Comparison of ENCODE assay signal across 24 cellular contexts in the genomic region with DNA sequence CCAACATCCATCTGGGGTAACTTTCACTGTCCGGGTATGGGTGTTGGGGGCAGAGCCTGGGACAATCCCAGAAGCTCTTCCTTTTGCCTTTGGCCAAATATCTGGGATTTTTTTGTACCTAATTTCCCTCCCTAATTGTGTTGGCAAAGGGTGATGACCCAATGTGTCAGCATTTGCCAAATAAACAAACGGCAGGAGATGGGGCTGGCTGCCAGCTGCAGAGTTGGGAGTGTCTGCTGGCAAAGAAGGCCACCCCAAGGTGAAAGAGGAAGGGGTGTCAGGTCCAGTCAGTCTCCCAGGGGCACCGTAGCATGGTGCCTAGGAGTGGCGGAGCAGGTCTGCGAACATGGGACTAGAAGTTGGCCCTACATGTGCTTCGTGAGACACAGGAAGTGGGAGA.
DNase-seq lines count a peak whose midpoint lies in the region; ATAC-seq, FAIRE-seq and TF ChIP-seq lines count a peak whose summit lies in the region.
"Had no signal": no experiment of that assay in that cellular context is flagged by ENCODE, and none has a peak within 500 bp of the region (broad histone marks: within the 10 kb centered on the region; RNA-seq: fewer than 3 reads in every experiment).

No MANE protein-coding gene starts in this region.

- H3K27ac Mint-ChIP-seq in WTC11, result no peak overlapping the region
- H3K27ac Mint-ChIP-seq: CD4-positive, CD25-positive, alpha-beta regulatory T cell; HFFc6 had no signal

- no peaks in the 10 kb centered on the region for H3K27me3 Mint-ChIP-seq in WTC11 (ENCODE audit: low read depth)

- H3K4me1 ChIP-seq in right atrium auricular region (no peaks in the 10 kb centered on the region), Panc1 (ENCODE audit: control insufficient read depth, insufficient read depth, low read length) (no peaks in the 10 kb centered on the region), kidney (ENCODE audit: control insufficient read depth in 1 of 2, insufficient read depth in 1 of 2, low read depth in 1 of 2, low read length in 2 of 2) (no peaks in the 10 kb centered on the region)
- H3K4me1 ChIP-seq: BE2C had no signal

- no peak for ATAC-seq in Right ventricle myocardium inferior
- peak; percentile 58; the same call in 1 of the 2 replicates for ATAC-seq in Panc1
- no peak for ATAC-seq in GM21825 (IDR thresholded peaks at IDR 0.05; ENCODE audit: unreplicated experiment)
- ATAC-seq in WTC11, result no peak
- ATAC-seq: HCT116 had no signal

- no TSS peak for BruUV-seq in Panc1 (replicated peaks; lab: Mats Ljungman, UMichigan)

- H3K27ac ChIP-seq in right atrium auricular region, result no peak overlapping the region
- H3K27ac ChIP-seq in Panc1 (ENCODE audit: low read length), result no peak overlapping the region
- no peak overlapping the region for H3K27ac ChIP-seq in kidney (ENCODE audit: low read depth in 2 of 2, low read length in 2 of 2)

- H3K36me3 ChIP-seq in right atrium auricular region (no peaks in the 10 kb centered on the region), Panc1 (ENCODE audit: control insufficient read depth, insufficient read depth, low read length) (no peaks in the 10 kb centered on the region), kidney (ENCODE audit: control insufficient read depth in 1 of 2, insufficient read depth in 2 of 2, low read length in 2 of 2) (no peaks in the 10 kb centered on the region)
- H3K36me3 ChIP-seq: BE2C had no signal

- intact Hi-C loops in Right ventricle myocardium inferior (cut with DNase I) (no loop called here), Panc1 (cut with micrococcal nuclease; ENCODE audit: unreplicated experiment) (no loop called here), kidney (cut with DNase I) (no loop called here)

- TF ChIP-seq CTCF in right atrium auricular region (IDR thresholded peaks at IDR 0.05), result no peak
- TF ChIP-seq CTCF in Panc1 (IDR thresholded peaks at IDR 0.05), result no peak
- TF ChIP-seq CTCF in kidney (IDR thresholded peaks at IDR 0.05; ENCODE audit: borderline replicate concordance, extremely low read depth, insufficient read depth), result no peak
- TF ChIP-seq CTCF in WTC11 (IDR thresholded peaks at IDR 0.05), result no peak

- no peak overlapping the region for H3K4me3 Mint-ChIP-seq in WTC11
- H3K4me3 Mint-ChIP-seq: CD4-positive, CD25-positive, alpha-beta regulatory T cell; CD8-positive, alpha-beta memory T cell; HFFc6 had no signal

- H3K27me3 ChIP-seq in right atrium auricular region (no peaks in the 10 kb centered on the region), Panc1 (ENCODE audit: control insufficient read depth, insufficient read depth, low read length) (no peaks in the 10 kb centered on the region)

- peaks cover 15% of the 10 kb centered on the region for H3K9me3 Mint-ChIP-seq in WTC11
- H3K9me3 Mint-ChIP-seq: CD8-positive, alpha-beta memory T cell; HFFc6 had no signal

- CTCF ChIA-PET in Panc1 (lab: Charles Lee), result no interaction called here
- CTCF ChIA-PET in WTC11 (lab: Charles Lee), result no interaction called here

- H3K9ac ChIP-seq in kidney (ENCODE audit: low read length in 2 of 2), result no peak overlapping the region

- POLR2A ChIA-PET in Panc1 (lab: Charles Lee), result no interaction called here
- POLR2A ChIA-PET in WTC11 (lab: Charles Lee), result no interaction called here

- FAIRE-seq in kidney (lab: Jason Lieb, UNC), result no peak
- FAIRE-seq: G401.6, GM12891, GM19239 had no signal

- no peaks in the 10 kb centered on the region for H3K9me3 ChIP-seq in right atrium auricular region
- no peaks in the 10 kb centered on the region for H3K9me3 ChIP-seq in Panc1 (ENCODE audit: control insufficient read depth, insufficient read depth, low read depth, low read length)
- H3K9me3 ChIP-seq in kidney (ENCODE audit: control insufficient read depth in 1 of 2, low read length in 2 of 2), result no peaks in the 10 kb centered on the region
- H3K9me3 ChIP-seq: BE2C had no signal

- no peaks in the 10 kb centered on the region for H3K4me1 Mint-ChIP-seq in WTC11
- H3K4me1 Mint-ChIP-seq: CD4-positive, CD25-positive, alpha-beta regulatory T cell; CD8-positive, alpha-beta memory T cell had no signal

- H3K36me3 Mint-ChIP-seq in WTC11, result no peaks in the 10 kb centered on the region
- H3K36me3 Mint-ChIP-seq: CD4-positive, CD25-positive, alpha-beta regulatory T cell; CD8-positive, alpha-beta memory T cell had no signal

- in situ Hi-C loops in Panc1 (cut with HindIII; ENCODE audit: low pct_unique_long_range_greater_than_20kb, low sequenced_read_pairs), result no loop called here

- H3K4me3 ChIP-seq in right atrium auricular region (no peak overlapping the region), Panc1 (ENCODE audit: low read depth in 2 of 2, low read length in 2 of 2) (no peak overlapping the region), kidney (ENCODE audit: low read length in 2 of 2) (no peak overlapping the region)

- DNase-seq in right atrium auricular region (ENCODE audit: low spot score) (peak; percentile 7), Right ventricle myocardium inferior (ENCODE audit: missing footprints) (no peak), M059J (ENCODE audit: low read depth) (peak; percentile 10), Panc1 (ENCODE audit: low read depth, low spot score) (no peak), mucosa of gallbladder (ENCODE audit: low spot score) (peak; percentile 50), kidney (no peak), WTC11 (ENCODE audit: low spot score) (no peak)
- DNase-seq: ACHN; BE2C; C1 segment of cervical spinal cord; CD4-positive, CD25-positive, alpha-beta regulatory T cell; CD8-positive, alpha-beta memory T cell; COR-L47; DMS 273 treated with DMSO at 0.1 percent for 48 hours; DMS53; DND-41; GOT3; H7; HFFc6 had no signal

TF ChIP-seq in WTC11, 78 proteins besides CTCF, POLR2A, EP300 and RAD21:
- TF ChIP-seq GTF2I (CRISPR knock-in tag; conservative IDR thresholded peaks at IDR 0.05), result no peak
- TF ChIP-seq ZNF423 (CRISPR knock-in tag; IDR thresholded peaks at IDR 0.05), result no peak
- TF ChIP-seq, protein P1, sequence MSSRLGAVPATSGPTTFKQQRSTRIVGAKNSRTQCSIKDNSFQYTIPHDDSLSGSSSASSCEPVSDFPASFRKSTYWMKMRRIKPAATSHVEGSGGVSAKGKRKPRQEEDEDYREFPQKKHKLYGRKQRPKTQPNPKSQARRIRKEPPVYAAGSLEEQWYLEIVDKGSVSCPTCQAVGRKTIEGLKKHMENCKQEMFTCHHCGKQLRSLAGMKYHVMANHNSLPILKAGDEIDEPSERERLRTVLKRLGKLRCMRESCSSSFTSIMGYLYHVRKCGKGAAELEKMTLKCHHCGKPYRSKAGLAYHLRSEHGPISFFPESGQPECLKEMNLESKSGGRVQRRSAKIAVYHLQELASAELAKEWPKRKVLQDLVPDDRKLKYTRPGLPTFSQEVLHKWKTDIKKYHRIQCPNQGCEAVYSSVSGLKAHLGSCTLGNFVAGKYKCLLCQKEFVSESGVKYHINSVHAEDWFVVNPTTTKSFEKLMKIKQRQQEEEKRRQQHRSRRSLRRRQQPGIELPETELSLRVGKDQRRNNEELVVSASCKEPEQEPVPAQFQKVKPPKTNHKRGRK (CRISPR knock-in tag; IDR thresholded peaks at IDR 0.05; ENCODE audit: borderline replicate concordance), result no peak
- TF ChIP-seq MYBL2 (CRISPR knock-in tag; IDR thresholded peaks at IDR 0.05), result no peak
- TF ChIP-seq, protein P2, sequence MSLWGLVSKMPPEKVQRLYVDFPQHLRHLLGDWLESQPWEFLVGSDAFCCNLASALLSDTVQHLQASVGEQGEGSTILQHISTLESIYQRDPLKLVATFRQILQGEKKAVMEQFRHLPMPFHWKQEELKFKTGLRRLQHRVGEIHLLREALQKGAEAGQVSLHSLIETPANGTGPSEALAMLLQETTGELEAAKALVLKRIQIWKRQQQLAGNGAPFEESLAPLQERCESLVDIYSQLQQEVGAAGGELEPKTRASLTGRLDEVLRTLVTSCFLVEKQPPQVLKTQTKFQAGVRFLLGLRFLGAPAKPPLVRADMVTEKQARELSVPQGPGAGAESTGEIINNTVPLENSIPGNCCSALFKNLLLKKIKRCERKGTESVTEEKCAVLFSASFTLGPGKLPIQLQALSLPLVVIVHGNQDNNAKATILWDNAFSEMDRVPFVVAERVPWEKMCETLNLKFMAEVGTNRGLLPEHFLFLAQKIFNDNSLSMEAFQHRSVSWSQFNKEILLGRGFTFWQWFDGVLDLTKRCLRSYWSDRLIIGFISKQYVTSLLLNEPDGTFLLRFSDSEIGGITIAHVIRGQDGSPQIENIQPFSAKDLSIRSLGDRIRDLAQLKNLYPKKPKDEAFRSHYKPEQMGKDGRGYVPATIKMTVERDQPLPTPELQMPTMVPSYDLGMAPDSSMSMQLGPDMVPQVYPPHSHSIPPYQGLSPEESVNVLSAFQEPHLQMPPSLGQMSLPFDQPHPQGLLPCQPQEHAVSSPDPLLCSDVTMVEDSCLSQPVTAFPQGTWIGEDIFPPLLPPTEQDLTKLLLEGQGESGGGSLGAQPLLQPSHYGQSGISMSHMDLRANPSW (CRISPR knock-in tag; conservative IDR thresholded peaks at IDR 0.05; ENCODE audit: low read depth), result no peak
- TF ChIP-seq, protein P3, sequence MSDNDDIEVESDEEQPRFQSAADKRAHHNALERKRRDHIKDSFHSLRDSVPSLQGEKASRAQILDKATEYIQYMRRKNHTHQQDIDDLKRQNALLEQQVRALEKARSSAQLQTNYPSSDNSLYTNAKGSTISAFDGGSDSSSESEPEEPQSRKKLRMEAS (CRISPR knock-in tag; IDR thresholded peaks at IDR 0.05), result no peak
- TF ChIP-seq NR1H2 (CRISPR knock-in tag; IDR thresholded peaks at IDR 0.05), result no peak
- TF ChIP-seq, protein P4, sequence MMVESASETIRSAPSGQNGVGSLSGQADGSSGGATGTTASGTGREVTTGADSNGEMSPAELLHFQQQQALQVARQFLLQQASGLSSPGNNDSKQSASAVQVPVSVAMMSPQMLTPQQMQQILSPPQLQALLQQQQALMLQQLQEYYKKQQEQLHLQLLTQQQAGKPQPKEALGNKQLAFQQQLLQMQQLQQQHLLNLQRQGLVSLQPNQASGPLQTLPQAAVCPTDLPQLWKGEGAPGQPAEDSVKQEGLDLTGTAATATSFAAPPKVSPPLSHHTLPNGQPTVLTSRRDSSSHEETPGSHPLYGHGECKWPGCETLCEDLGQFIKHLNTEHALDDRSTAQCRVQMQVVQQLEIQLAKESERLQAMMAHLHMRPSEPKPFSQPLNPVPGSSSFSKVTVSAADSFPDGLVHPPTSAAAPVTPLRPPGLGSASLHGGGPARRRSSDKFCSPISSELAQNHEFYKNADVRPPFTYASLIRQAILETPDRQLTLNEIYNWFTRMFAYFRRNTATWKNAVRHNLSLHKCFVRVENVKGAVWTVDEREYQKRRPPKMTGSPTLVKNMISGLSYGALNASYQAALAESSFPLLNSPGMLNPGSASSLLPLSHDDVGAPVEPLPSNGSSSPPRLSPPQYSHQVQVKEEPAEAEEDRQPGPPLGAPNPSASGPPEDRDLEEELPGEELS (CRISPR knock-in tag; IDR thresholded peaks at IDR 0.05), result no peak
- TF ChIP-seq RELA (CRISPR knock-in tag; IDR thresholded peaks at IDR 0.05; ENCODE audit: borderline replicate concordance), result no peak

Comparison
In these comparisons a context has a peak if more than half of its experiments do, and no peak if none do; other contexts are left out.
1. DNase-seq: peak in right atrium auricular region (single experiment), M059J (single experiment) and mucosa of gallbladder (single experiment); none in Right ventricle myocardium inferior (single experiment), Panc1 (single experiment), kidney (single experiment) and WTC11 (single experiment).